In genomic region chrX:64976673-64977040, GRCh38 we compare ENCODE assay signal across 8 cellular contexts. TPM values are rescaled to one million over a fixed set of nuclear protein-coding genes. Genes with fewer than 3 reads are reported as not detected.
DNase-seq lines count a peak whose midpoint lies in the region; ATAC-seq, FAIRE-seq and TF ChIP-seq lines count a peak whose summit lies in the region.

No MANE protein-coding gene starts in this region.

- no peaks in the 10 kb centered on the region for H3K36me3 ChIP-seq in heart right ventricle

- FAIRE-seq in H54 (lab: Jason Lieb, UNC): no peak

- DNase-seq in heart right ventricle: no peak
- no peak for DNase-seq in cardiac septum (ENCODE audit: low spot score)
- DNase-seq in astrocyte of the spinal cord (ENCODE audit: low read depth, low spot score): no peak
- no peak for DNase-seq in H54 (ENCODE audit: insufficient read length, low spot score)
- DNase-seq in stimulated activated CD4-positive, alpha-beta T cell treated with anti-CD3 and anti-CD28 coated beads, Interleukin-12 subunit alpha, Interleukin-12 subunit beta, amount 100 ng/mL, for 4 hours: no peak
- DNase-seq in NCI-H2081 treated with DMSO at 0.1 percent for 48 hours (lab: John Stamatoyannopoulos, UW): no peak

- in situ Hi-C loops in astrocyte of the spinal cord (cut with HindIII; ENCODE audit: low sequenced_read_pairs): no loop called here

- TF ChIP-seq POLR2A in H54 (IDR thresholded peaks at IDR 0.05; ENCODE audit: low read depth, low read length): no peak

- TF ChIP-seq CTCF in heart right ventricle (IDR thresholded peaks at IDR 0.05) (no peak), astrocyte of the spinal cord (IDR thresholded peaks at IDR 0.05; ENCODE audit: low read depth, low read length) (no peak)

- H3K27me3 ChIP-seq in heart right ventricle: peaks cover 0 to 22% (median 0%) of the 10 kb centered on the region in 7 donors
- H3K27me3 ChIP-seq in mononuclear cell (ENCODE audit: insufficient read depth, low read length): no peaks in the 10 kb centered on the region

- intact Hi-C loops in heart right ventricle (cut with DNase I): loop anchor here in 1 of 10 donors (10.0 kb wide), 1 partner anchor 58 kb away; the partner anchor contains the start of gene ZC3H12B
- intact Hi-C loops in cardiac septum (cut with DNase I): no loop called here

- ATAC-seq in heart right ventricle (no peak), HG03108 (IDR thresholded peaks at IDR 0.05; ENCODE audit: unreplicated experiment) (peak; percentile 13)

- 2 to 6% methylated on average over 11 of the region's 11 CpGs for WGBS in heart right ventricle, 2 donors

- no peaks in the 10 kb centered on the region for H3K9me3 ChIP-seq in heart right ventricle
- H3K9me3 ChIP-seq in mononuclear cell (ENCODE audit: low read depth, low read length): no peaks in the 10 kb centered on the region

- H3K27ac ChIP-seq in heart right ventricle: no peak overlapping the region

- H3K4me3 ChIP-seq in heart right ventricle (peak overlapping the region; percentile 46 to 69 (median 58)), astrocyte of the spinal cord (ENCODE audit: low read depth, low read length) (peak overlapping the region; percentile 66), mononuclear cell (ENCODE audit: low read length) (peak overlapping the region; percentile 55)

- H3K4me1 ChIP-seq in heart right ventricle: peaks cover 0 to 5% (median 0%) of the 10 kb centered on the region in 9 donors
- H3K4me1 ChIP-seq in mononuclear cell (ENCODE audit: insufficient read depth, low read length): peaks cover 10% of the 10 kb centered on the region

RNA-seq across cellular contexts. Expression of gene ZC4H2, which starts 0.4 kb away (rescaled TPM):
- total RNA-seq in heart right ventricle: 1 to 10 TPM; 1.3 to 7.4 (median 4.2) TPM
- 1 to 10 TPM; 1.5 to 4.3 TPM for polyA plus RNA-seq in heart right ventricle
- 4.8 TPM for total RNA-seq in cardiac septum
- 6.4 TPM for total RNA-seq in mononuclear cell

RNA-seq across cellular contexts. Expression of gene ZC3H12B, which starts 58.0 kb away (rescaled TPM):
- total RNA-seq in heart right ventricle: under 1 TPM; 0.25 to 0.73 (median 0.41) TPM
- under 1 TPM; 0.07 to 0.12 TPM for polyA plus RNA-seq in heart right ventricle
- total RNA-seq in cardiac septum: 0.89 TPM
- 2.4 TPM for total RNA-seq in mononuclear cell
